ENCODE assay signal across 12 cellular contexts in the genomic region with DNA sequence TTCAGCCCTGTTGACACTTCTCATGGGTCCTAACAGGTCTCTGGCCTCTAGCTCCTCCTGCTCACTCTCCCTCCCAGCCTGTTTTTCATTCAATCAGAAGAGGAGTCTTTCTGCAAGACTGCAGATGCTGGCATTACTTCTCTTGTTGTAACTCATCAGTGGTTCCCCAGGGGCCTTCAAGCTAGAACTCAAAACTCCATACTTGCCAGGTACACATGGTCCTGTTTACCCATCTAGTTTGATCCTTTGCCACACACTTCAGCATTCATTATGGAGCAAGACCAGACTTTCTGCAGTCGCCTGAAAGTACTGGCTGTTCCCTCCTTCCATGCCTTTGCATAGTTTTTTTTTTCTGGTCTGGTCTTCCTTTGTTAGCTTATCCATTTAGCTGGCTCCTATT.
"Had no signal": no experiment of that assay in that cellular context is flagged by ENCODE, and none has a peak within 500 bp of the region (broad histone marks: within the 10 kb centered on the region; RNA-seq: fewer than 3 reads in every experiment).

No MANE protein-coding gene starts in this region.

- DNase-seq: activated CD4-positive, alpha-beta T cell treated with anti-CD3 and anti-CD28 coated beads, Interleukin-2, amount 50 U/mL, for 4 hours; activated CD8-positive, alpha-beta memory T cell treated with anti-CD3 and anti-CD28 coated beads, Interleukin-2, amount 10 ng/mL, durations not matched to agents 7 days and 5 days; activated naive CD4-positive, alpha-beta T cell treated with Interleukin-2 at 50 U/mL for 16 hours; activated T-cell treated with anti-CD3 and anti-CD28 coated beads, Interleukin-2, amount 50 U/mL, for 4 hours; caudate nucleus; cortex of kidney; effector CD8-positive, alpha-beta T cell; left cardiac atrium; mammary epithelial cell; naive thymus-derived CD4-positive, alpha-beta T cell; SIG-M5; stimulated activated CD4-positive, alpha-beta T cell treated with anti-CD3 and anti-CD28 coated beads, Interleukin-4, amount 100 ng/mL, for 4 hours had no signal

- ATAC-seq: activated CD8-positive, alpha-beta memory T cell treated with anti-CD3 and anti-CD28 coated beads, Interleukin-2, amount 10 ng/mL, durations not matched to agents 7 days and 5 days; activated T-cell treated with anti-CD3 and anti-CD28 coated beads, Interleukin-2, amount 50 U/mL, for 4 hours; left cardiac atrium; naive thymus-derived CD4-positive, alpha-beta T cell had no signal
